In the genomic region with DNA sequence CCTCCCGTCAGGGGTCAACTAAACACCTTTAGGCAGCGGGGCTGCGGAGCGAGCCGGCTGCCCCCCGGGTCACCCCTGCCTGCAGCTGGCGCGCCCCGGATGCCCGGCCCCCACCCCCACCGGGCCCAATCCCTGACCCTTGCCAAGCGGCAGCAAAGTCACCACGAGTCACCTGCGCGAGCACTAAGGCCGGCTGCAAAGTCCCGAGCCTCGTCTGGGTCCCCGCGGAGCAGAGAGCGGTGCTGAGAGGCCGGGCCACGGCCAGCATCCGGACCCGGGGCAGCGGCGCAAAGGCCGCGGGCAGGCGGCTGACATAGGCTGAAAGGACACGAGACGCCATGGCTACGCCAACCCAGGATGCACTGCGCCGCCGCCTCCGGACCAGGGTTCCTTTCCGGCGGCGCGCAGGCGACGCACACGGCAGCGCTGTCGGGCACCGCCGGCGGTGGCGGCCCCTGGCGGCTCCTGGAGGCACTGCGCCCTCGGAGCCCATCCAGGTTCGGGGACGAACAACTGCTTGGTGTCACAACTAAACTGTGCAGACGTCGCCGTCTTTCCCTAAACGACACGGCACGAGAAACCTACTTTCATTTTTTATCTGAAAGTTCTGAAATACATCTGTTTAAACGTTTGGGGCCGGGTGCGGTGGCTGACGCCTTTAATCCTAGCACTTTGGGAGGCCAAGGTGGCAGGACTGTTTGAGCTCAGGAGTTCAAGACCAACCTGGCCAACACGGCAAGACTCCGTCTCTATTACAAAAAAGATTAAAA, we compare ENCODE assay signal across 8 cellular contexts. TPM values are rescaled to one million over a fixed set of nuclear protein-coding genes. Genes with fewer than 3 reads are reported as not detected.
DNase-seq lines count a peak whose midpoint lies in the region; ATAC-seq and TF ChIP-seq lines count a peak whose summit lies in the region.

NDUFAB1 (minus strand) TSS at position 366 of the 770 bp plus-strand sequence; CDS start at position 340, 26 bp downstream.

- H3K4me1 ChIP-seq in Caco-2 (no peaks in the 10 kb centered on the region), endocrine pancreas (ENCODE audit: control insufficient read depth, insufficient read depth, low read length) (no peaks in the 10 kb centered on the region)

- no peaks in the 10 kb centered on the region for H3K27me3 ChIP-seq in Caco-2 (replicated peaks; ENCODE audit: control insufficient read depth, insufficient read depth, low read length)
- H3K27me3 ChIP-seq in endocrine pancreas (ENCODE audit: control insufficient read depth, insufficient read depth, low read length) = no peaks in the 10 kb centered on the region

- H3K27ac Mint-ChIP-seq in Caco-2 (ENCODE audit: unreplicated experiment) = peak within 1 kb of the TSS; percentile 50

- peaks cover 25% of the 10 kb centered on the region for H3K36me3 Mint-ChIP-seq in Caco-2 (ENCODE audit: insufficient read depth, unreplicated experiment)

- DNase-seq in Caco-2 (peak; percentile 85 to 93), HS-5 (ENCODE audit: low read depth) (peak; percentile 44), mesenteric fat pad (ENCODE audit: low spot score) (peak; percentile 96)
- DNase-seq in NK-92 treated with Interleukin-12 subunit alpha and Interleukin-12 subunit beta, amount 100 ng/mL, for 24 hours (lab: John Stamatoyannopoulos, UW) = peak; percentile 82
- peak; percentile 75 to 81 (median 77) for DNase-seq in activated CD8-positive, alpha-beta memory T cell treated with anti-CD3 and anti-CD28 coated beads for 48 hours (ENCODE audit: low read depth in 2 of 3, low spot score in 2 of 3)
- DNase-seq in stimulated activated CD8-positive, alpha-beta memory T cell treated with anti-CD3 and anti-CD28 coated beads, Interleukin-15, amount 100 ng/mL, for 1 hour (ENCODE audit: low read depth) = peak; percentile 80

- TF ChIP-seq CTCF in Caco-2 (IDR thresholded peaks at IDR 0.05; ENCODE audit: insufficient read depth in 1 of 2, low read depth in 1 of 2, low read length in 1 of 2, severe bottlenecking in 1 of 2, unreplicated experiment in 1 of 2) = peak; percentile 67 to 85

- peak within 1 kb of the TSS; percentile 70 for H3K9ac ChIP-seq in endocrine pancreas (ENCODE audit: control insufficient read depth, insufficient read depth, low read length)

- no peaks in the 10 kb centered on the region for H3K9me3 ChIP-seq in Caco-2
- no peaks in the 10 kb centered on the region for H3K9me3 ChIP-seq in endocrine pancreas (ENCODE audit: control insufficient read depth, low read length)

- peak within 1 kb of the TSS; percentile 75 for H3K4me3 Mint-ChIP-seq in Caco-2 (ENCODE audit: unreplicated experiment)

- H3K4me3 ChIP-seq in Caco-2 (ENCODE audit: low read depth, low read length) (peak within 1 kb of the TSS; percentile 92), endocrine pancreas (ENCODE audit: control insufficient read depth, insufficient read depth, low read length) (peak within 1 kb of the TSS; percentile 78)

- CTCF ChIA-PET in Caco-2 (lab: Charles Lee) = interaction anchor here (1.3 to 1.6 kb wide), 2 partner anchors 11 to 39 kb away, joined by 3 to 8 read pairs; partner anchors contain the start of genes EARS2 and UBFD1

- H3K4me1 Mint-ChIP-seq in Caco-2 (ENCODE audit: low read depth, unreplicated experiment) = no peaks in the 10 kb centered on the region

- no peaks in the 10 kb centered on the region; the same call in none of the 2 replicates for H3K36me3 ChIP-seq in Caco-2 (ENCODE audit: control insufficient read depth, insufficient read depth, low read length)
- H3K36me3 ChIP-seq in endocrine pancreas (ENCODE audit: control insufficient read depth, insufficient read depth, low read length) = no peaks in the 10 kb centered on the region

- BruUV-seq in Caco-2 (replicated peaks; lab: Mats Ljungman, UMichigan) = no TSS peak

- no peaks in the 10 kb centered on the region for H3K9me3 Mint-ChIP-seq in Caco-2 (ENCODE audit: unreplicated experiment)

- intact Hi-C loops in Caco-2 (cut with micrococcal nuclease; ENCODE audit: unreplicated experiment) = loop anchor here (1.0 kb wide), 1 partner anchor 39 kb away; the partner anchor contains the start of genes EARS2 and UBFD1

- peak; percentile 89 for ATAC-seq in GM19468 (IDR thresholded peaks at IDR 0.05; ENCODE audit: extremely low read depth, unreplicated experiment)

- H3K27me3 Mint-ChIP-seq in Caco-2 (ENCODE audit: insufficient read depth, unreplicated experiment) = no peaks in the 10 kb centered on the region

- POLR2A ChIA-PET in Caco-2 (lab: Charles Lee) = no interaction called here

RNA-seq across cellular contexts. Expression of gene NDUFAB1, which starts in this region (rescaled TPM):
- 83.4 and 87.1 TPM in 2 replicates for total RNA-seq in Caco-2 (2022)
- 77.0 TPM for total RNA-seq in mesenteric fat pad

Comparison
In these comparisons a context has a peak if more than half of its experiments do, and no peak if none do; other contexts are left out.
1. Peak in every context shown above with its lines: DNase-seq, ATAC-seq and H3K4me3 ChIP-seq.
2. DNase-seq: peak in every context shown above with its lines; median percentile 96 in mesenteric fat pad; 89 in Caco-2; 82 in NK-92 treated with Interleukin-12 subunit alpha and Interleukin-12 subunit beta, amount 100 ng/mL, for 24 hours; 80 in stimulated activated CD8-positive, alpha-beta memory T cell treated with anti-CD3 and anti-CD28 coated beads, Interleukin-15, amount 100 ng/mL, for 1 hour; 77 in activated CD8-positive, alpha-beta memory T cell treated with anti-CD3 and anti-CD28 coated beads for 48 hours; 44 in HS-5.